ENCODE assay signal across 11 cellular contexts in the genomic region with DNA sequence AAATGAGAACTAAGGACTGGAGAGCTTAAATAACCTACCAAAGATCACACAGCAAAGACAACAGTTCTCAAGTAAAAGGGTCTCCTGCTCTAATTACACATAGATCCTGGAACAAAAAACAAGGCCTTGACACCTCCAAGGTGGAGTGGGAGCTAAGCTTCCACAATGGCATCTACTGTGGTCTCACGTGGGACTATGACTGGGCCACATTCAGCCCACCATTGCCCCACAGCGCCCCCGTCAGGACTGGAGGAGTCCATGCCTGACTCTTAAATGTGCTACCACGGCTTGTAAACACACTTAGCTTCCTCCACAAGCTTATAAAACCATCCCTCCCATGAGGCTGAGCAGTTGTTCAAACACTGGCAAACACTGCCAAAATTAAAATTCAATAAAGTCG.
DNase-seq lines count a peak whose midpoint lies in the region; ATAC-seq and TF ChIP-seq lines count a peak whose summit lies in the region.
"Had no signal": no experiment of that assay in that cellular context is flagged by ENCODE, and none has a peak within 500 bp of the region (broad histone marks: within the 10 kb centered on the region; RNA-seq: fewer than 3 reads in every experiment).

No MANE protein-coding gene starts in this region.

- DNase-seq in AG04450 (ENCODE audit: low read depth, low spot score) = no peak
- no peak for DNase-seq in GM13976 (ENCODE audit: low spot score)
- no peak for DNase-seq in RWPE2 (ENCODE audit: low spot score)
- peak; percentile 51 for DNase-seq in iPS-NIHi7 (ENCODE audit: extremely low spot score)
- no peak for DNase-seq in effector CD4-positive, alpha-beta T cell
- DNase-seq: DMS79 treated with DMSO at 0.1 percent for 48 hours, left colon, right cardiac atrium had no signal

- no peak overlapping the region for H3K27ac ChIP-seq in AG04450 (ENCODE audit: low read depth, low read length)
- H3K27ac ChIP-seq in RWPE2 (ENCODE audit: poor library complexity, severe bottlenecking) = no peak overlapping the region

- H3K9me3 ChIP-seq in AG04450 (ENCODE audit: control insufficient read depth, insufficient read depth, low read length) (no peaks in the 10 kb centered on the region), RWPE2 (ENCODE audit: severe bottlenecking) (no peaks in the 10 kb centered on the region)

- CTCF ChIA-PET in AG04450 (lab: Charles Lee) = interaction anchor here (0.7 to 1.1 kb wide), 3 partner anchors 9 to 317 kb away, joined by 3 to 6 read pairs (median 3); no protein-coding TSS in a partner anchor

- ATAC-seq in RWPE2 (ENCODE audit: low read depth) = no peak
- no peak for ATAC-seq in HG03457 (IDR thresholded peaks at IDR 0.05; ENCODE audit: unreplicated experiment)
- ATAC-seq in HG02588 (IDR thresholded peaks at IDR 0.05; ENCODE audit: unreplicated experiment) = no peak
- ATAC-seq in GM21390 (IDR thresholded peaks at IDR 0.05; ENCODE audit: unreplicated experiment) = no peak
- ATAC-seq: left colon, right cardiac atrium had no signal

- H3K4me1 ChIP-seq in RWPE2 (ENCODE audit: insufficient read depth, poor library complexity, severe bottlenecking) = no peaks in the 10 kb centered on the region

- H3K27me3 ChIP-seq in AG04450 (ENCODE audit: control insufficient read depth, insufficient read depth, low read length) (peaks cover 30% of the 10 kb centered on the region), RWPE2 (ENCODE audit: insufficient read depth, poor library complexity, severe bottlenecking) (no peaks in the 10 kb centered on the region)

- 0 out of 2 replicates have a peak, but pooled peaks have one; percentile 6 for TF ChIP-seq CTCF in AG04450 (IDR thresholded peaks at IDR 0.05; ENCODE audit: low read depth, low read length)
- peak; percentile 6 for TF ChIP-seq CTCF in GM13976 (IDR thresholded peaks at IDR 0.05; ENCODE audit: borderline replicate concordance, control extremely low read depth, extremely low read depth, insufficient read depth, missing control alignments)
- TF ChIP-seq CTCF in RWPE2 (IDR thresholded peaks at IDR 0.05; ENCODE audit: poor library complexity, severe bottlenecking) = peak; percentile 11

- POLR2A ChIA-PET in AG04450 (lab: Yijun Ruan, JAX) = no interaction called here

- no peak overlapping the region for H3K4me3 ChIP-seq in AG04450 (ENCODE audit: low read depth, low read length)
- no peak overlapping the region for H3K4me3 ChIP-seq in RWPE2 (ENCODE audit: severe bottlenecking)

- no peaks in the 10 kb centered on the region for H3K36me3 ChIP-seq in RWPE2 (ENCODE audit: low read depth)

- in situ Hi-C loops in GM13976 (cut with MboI; ENCODE audit: low sequenced_read_pairs, unreplicated experiment) = no loop called here
